ENCODE assay signal across 8 cellular contexts in genomic region chr1:116853680-116854191, GRCh38. TPM values are rescaled to one million over a fixed set of nuclear protein-coding genes. Genes with fewer than 3 reads are reported as not detected.
A peak's percentile ranks its signal among the peaks of the same experiment; 100 is the strongest.
DNase-seq lines count a peak whose midpoint lies in the region; ATAC-seq, FAIRE-seq and TF ChIP-seq lines count a peak whose summit lies in the region.

No MANE protein-coding gene starts in this region.

- TF ChIP-seq CTCF in bronchial epithelial cell (IDR thresholded peaks at IDR 0.05; ENCODE audit: insufficient read depth, low read length, severe bottlenecking), result no peak

- no peak for FAIRE-seq in bronchial epithelial cell (lab: Jason Lieb, UNC)

- CTCF ChIA-PET in activated CD4-positive, alpha-beta memory T cell treated with anti-CD3 and anti-CD28 coated beads for 36 hours (lab: Charles Lee), result interaction anchor here (0.6 to 1.0 kb wide), 4 partner anchors 39 to 258 kb away, joined by 3 to 4 read pairs (median 3); no protein-coding TSS in a partner anchor
- CTCF ChIA-PET in activated CD4-positive, alpha-beta memory T cell treated with anti-CD3 and anti-CD28 coated beads, Interleukin-2, amount 10 ng/mL, durations not matched to agents 7 days and 5 days (lab: Charles Lee), result interaction anchor here (0.6 to 1.4 kb wide), 9 partner anchors 11 to 206 kb away, joined by 3 to 6 read pairs (median 4); partner anchors contain the start of gene TTF2

- H3K4me1 Mint-ChIP-seq in activated CD4-positive, alpha-beta memory T cell treated with anti-CD3 and anti-CD28 coated beads for 36 hours (ENCODE audit: low read depth), result peaks cover 25% of the 10 kb centered on the region
- H3K4me1 Mint-ChIP-seq in activated CD4-positive, alpha-beta memory T cell treated with anti-CD3 and anti-CD28 coated beads, Interleukin-2, amount 10 ng/mL, durations not matched to agents 7 days and 5 days, result peaks cover 22% of the 10 kb centered on the region

- H3K9me3 ChIP-seq in mucosa of rectum (ENCODE audit: control insufficient read depth in 2 of 2, low read length in 2 of 2), result no peaks in the 10 kb centered on the region

- H3K36me3 Mint-ChIP-seq in activated CD4-positive, alpha-beta memory T cell treated with anti-CD3 and anti-CD28 coated beads for 36 hours, result no peaks in the 10 kb centered on the region
- no peaks in the 10 kb centered on the region for H3K36me3 Mint-ChIP-seq in activated CD4-positive, alpha-beta memory T cell treated with anti-CD3 and anti-CD28 coated beads, Interleukin-2, amount 10 ng/mL, durations not matched to agents 7 days and 5 days (ENCODE audit: low read depth)

- ATAC-seq in GM21786 (IDR thresholded peaks at IDR 0.05; ENCODE audit: unreplicated experiment), result no peak
- ATAC-seq in GM21360 (IDR thresholded peaks at IDR 0.05; ENCODE audit: unreplicated experiment), result no peak

- DNase-seq in activated CD4-positive, alpha-beta memory T cell treated with anti-CD3 and anti-CD28 coated beads for 36 hours, result peak; percentile 29
- DNase-seq in activated CD4-positive, alpha-beta memory T cell treated with anti-CD3 and anti-CD28 coated beads, Interleukin-2, amount 10 ng/mL, durations not matched to agents 7 days and 5 days, result no peak
- DNase-seq in NCI-H526 (lab: John Stamatoyannopoulos, UW) (peak; percentile 28 to 65), bronchial epithelial cell (ENCODE audit: low read depth) (peak; percentile 96), UCSD-AML1 (lab: John Stamatoyannopoulos, UW; ENCODE audit: unreplicated experiment) (no peak)

- H3K27me3 Mint-ChIP-seq in activated CD4-positive, alpha-beta memory T cell treated with anti-CD3 and anti-CD28 coated beads for 36 hours, result no peaks in the 10 kb centered on the region
- no peaks in the 10 kb centered on the region for H3K27me3 Mint-ChIP-seq in activated CD4-positive, alpha-beta memory T cell treated with anti-CD3 and anti-CD28 coated beads, Interleukin-2, amount 10 ng/mL, durations not matched to agents 7 days and 5 days

- no peaks in the 10 kb centered on the region for H3K36me3 ChIP-seq in bronchial epithelial cell (ENCODE audit: control insufficient read depth, insufficient read depth, low read length)
- H3K36me3 ChIP-seq in mucosa of rectum (ENCODE audit: control insufficient read depth in 2 of 2, insufficient read depth in 2 of 2, low read length in 2 of 2), result no peaks in the 10 kb centered on the region

- H3K27ac ChIP-seq in mucosa of rectum (ENCODE audit: low read depth in 2 of 2, low read length in 2 of 2), result peak overlapping the region; percentile 50 to 54

- POLR2A ChIA-PET in activated CD4-positive, alpha-beta memory T cell treated with anti-CD3 and anti-CD28 coated beads for 36 hours (lab: Charles Lee), result interaction anchor here (0.9 to 1.0 kb wide), 2 partner anchors 84 to 207 kb away, joined by 4 to 7 read pairs; partner anchors contain the start of gene TTF2
- POLR2A ChIA-PET in activated CD4-positive, alpha-beta memory T cell treated with anti-CD3 and anti-CD28 coated beads, Interleukin-2, amount 10 ng/mL, durations not matched to agents 7 days and 5 days (lab: Charles Lee), result interaction anchor here (0.6 to 1.1 kb wide), 3 partner anchors 91 to 302 kb away, joined by 3 read pairs; no protein-coding TSS in a partner anchor

- no peak overlapping the region for H3K4me3 ChIP-seq in bronchial epithelial cell (ENCODE audit: low read depth, low read length)
- H3K4me3 ChIP-seq in mucosa of rectum (ENCODE audit: low read length in 2 of 2), result peak overlapping the region in 1 of 2 donors; percentile 2

- no peaks in the 10 kb centered on the region for H3K27me3 ChIP-seq in bronchial epithelial cell (ENCODE audit: control insufficient read depth, insufficient read depth, low read length)
- H3K27me3 ChIP-seq in mucosa of rectum (ENCODE audit: control insufficient read depth in 2 of 2, insufficient read depth in 2 of 2, low read length in 2 of 2), result no peaks in the 10 kb centered on the region

- intact Hi-C loops in activated CD4-positive, alpha-beta memory T cell treated with anti-CD3 and anti-CD28 coated beads for 36 hours (cut with micrococcal nuclease), result no loop called here

- no peak overlapping the region for H3K4me3 Mint-ChIP-seq in activated CD4-positive, alpha-beta memory T cell treated with anti-CD3 and anti-CD28 coated beads for 36 hours
- H3K4me3 Mint-ChIP-seq in activated CD4-positive, alpha-beta memory T cell treated with anti-CD3 and anti-CD28 coated beads, Interleukin-2, amount 10 ng/mL, durations not matched to agents 7 days and 5 days, result no peak overlapping the region

- no peaks in the 10 kb centered on the region for H3K9me3 Mint-ChIP-seq in activated CD4-positive, alpha-beta memory T cell treated with anti-CD3 and anti-CD28 coated beads for 36 hours
- H3K9me3 Mint-ChIP-seq in activated CD4-positive, alpha-beta memory T cell treated with anti-CD3 and anti-CD28 coated beads, Interleukin-2, amount 10 ng/mL, durations not matched to agents 7 days and 5 days, result no peaks in the 10 kb centered on the region

- H3K27ac Mint-ChIP-seq in activated CD4-positive, alpha-beta memory T cell treated with anti-CD3 and anti-CD28 coated beads for 36 hours, result no peak overlapping the region
- H3K27ac Mint-ChIP-seq in activated CD4-positive, alpha-beta memory T cell treated with anti-CD3 and anti-CD28 coated beads, Interleukin-2, amount 10 ng/mL, durations not matched to agents 7 days and 5 days, result no peak overlapping the region

- peak overlapping the region in 1 of 2 donors; percentile 44 for H3K9ac ChIP-seq in mucosa of rectum (ENCODE audit: low read depth in 1 of 2, low read length in 2 of 2)

- H3K4me1 ChIP-seq in mucosa of rectum (ENCODE audit: control insufficient read depth in 2 of 2, insufficient read depth in 2 of 2, low read length in 2 of 2), result peaks cover 13 to 25% of the 10 kb centered on the region in 2 donors

RNA-seq across cellular contexts. Expression of gene PTGFRN, which starts 56.0 kb away (rescaled TPM):
- 10 to 100 TPM; 13.5 to 14.2 TPM for total RNA-seq in activated CD4-positive, alpha-beta memory T cell treated with anti-CD3 and anti-CD28 coated beads for 36 hours
- total RNA-seq in activated CD4-positive, alpha-beta memory T cell treated with anti-CD3 and anti-CD28 coated beads, Interleukin-2, amount 10 ng/mL, durations not matched to agents 7 days and 5 days, result 1 to 10 TPM; 1.8 to 2.8 TPM
- 89.2 and 117 TPM in 2 replicates for total RNA-seq in bronchial epithelial cell

Comparison
In these comparisons a context has a peak if more than half of its experiments do, and no peak if none do; other contexts are left out.
1. DNase-seq: peak in activated CD4-positive, alpha-beta memory T cell treated with anti-CD3 and anti-CD28 coated beads for 36 hours (single experiment), NCI-H526 (2 of 2) and bronchial epithelial cell (single experiment); none in activated CD4-positive, alpha-beta memory T cell treated with anti-CD3 and anti-CD28 coated beads, Interleukin-2, amount 10 ng/mL, durations not matched to agents 7 days and 5 days (single experiment) and UCSD-AML1 (single experiment).